ENCODE assay signal across 15 cellular contexts in the genomic region with DNA sequence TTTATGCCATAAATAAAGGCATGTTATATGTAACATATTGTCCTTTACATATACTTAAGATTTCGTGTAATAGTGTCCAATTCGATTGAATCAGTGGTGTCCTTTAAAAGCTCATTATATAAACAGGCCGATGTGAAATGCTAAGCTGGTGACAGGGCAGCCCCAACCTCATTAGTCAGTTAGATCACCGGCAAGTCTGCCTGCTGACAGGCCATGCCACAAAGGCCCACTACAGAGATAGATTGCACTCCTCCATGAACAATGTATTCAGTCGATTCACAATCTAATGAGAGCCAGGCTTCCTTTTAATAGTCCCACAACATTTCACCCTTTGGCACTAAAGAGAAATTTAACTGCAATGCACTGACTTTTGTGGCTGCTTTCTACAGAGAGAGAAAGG.
"Had no signal": no experiment of that assay in that cellular context is flagged by ENCODE, and none has a peak within 500 bp of the region (broad histone marks: within the 10 kb centered on the region; RNA-seq: fewer than 3 reads in every experiment).

No MANE protein-coding gene starts in this region.

- H3K27ac Mint-ChIP-seq: activated naive CD8-positive, alpha-beta T cell treated with anti-CD3 and anti-CD28 coated beads, Interleukin-2, amount 10 ng/mL, durations not matched to agents 7 days and 5 days; nephron; stimulated activated naive B cell treated with anti-CD40 and anti-IgM and Interleukin-4, amounts not matched to agents 10 μg/mL and 1 μg/mL and 100 μg/mL, for 72 hours had no signal

- DNase-seq: activated CD4-positive, alpha-beta T cell treated with anti-CD3 and anti-CD28 coated beads, Interleukin-2, amount 50 U/mL, for 1 hour; activated naive CD4-positive, alpha-beta T cell; activated naive CD8-positive, alpha-beta T cell treated with anti-CD3 and anti-CD28 coated beads, Interleukin-2, amount 10 ng/mL, durations not matched to agents 7 days and 5 days; kidney; mesenchymal stem cell; ovary; stimulated activated CD4-positive, alpha-beta T cell treated with anti-CD3 and anti-CD28 coated beads, Interleukin-4, amount 100 ng/mL, for 1 hour; stimulated activated naive B cell treated with anti-CD40 and anti-IgM and Interleukin-4, amounts not matched to agents 10 μg/mL and 1 μg/mL and 100 μg/mL, for 72 hours; tibial artery; uterus had no signal

- H3K27me3 Mint-ChIP-seq: activated naive CD8-positive, alpha-beta T cell treated with anti-CD3 and anti-CD28 coated beads, Interleukin-2, amount 10 ng/mL, durations not matched to agents 7 days and 5 days; stimulated activated naive B cell treated with anti-CD40 and anti-IgM and Interleukin-4, amounts not matched to agents 10 μg/mL and 1 μg/mL and 100 μg/mL, for 72 hours had no signal

- H3K4me1 ChIP-seq: breast epithelium, gastroesophageal sphincter, tibial artery, uterus had no signal

- ATAC-seq: activated CD4-positive, CD25-positive, alpha-beta regulatory T cell treated with anti-CD3 and anti-CD28 coated beads, Interleukin-2, amount 50 U/mL, for 24 hours; gastroesophageal sphincter; stimulated activated naive B cell treated with anti-CD40 and anti-IgM and Interleukin-4, amounts not matched to agents 10 μg/mL and 1 μg/mL and 100 μg/mL, for 72 hours had no signal

- H3K36me3 ChIP-seq: breast epithelium, gastroesophageal sphincter, ovary, tibial artery, uterus had no signal

- H3K36me3 Mint-ChIP-seq: activated naive CD8-positive, alpha-beta T cell treated with anti-CD3 and anti-CD28 coated beads, Interleukin-2, amount 10 ng/mL, durations not matched to agents 7 days and 5 days; stimulated activated naive B cell treated with anti-CD40 and anti-IgM and Interleukin-4, amounts not matched to agents 10 μg/mL and 1 μg/mL and 100 μg/mL, for 72 hours had no signal

- H3K4me1 Mint-ChIP-seq: activated naive CD8-positive, alpha-beta T cell treated with anti-CD3 and anti-CD28 coated beads, Interleukin-2, amount 10 ng/mL, durations not matched to agents 7 days and 5 days; nephron; stimulated activated naive B cell treated with anti-CD40 and anti-IgM and Interleukin-4, amounts not matched to agents 10 μg/mL and 1 μg/mL and 100 μg/mL, for 72 hours had no signal

- H3K9me3 ChIP-seq: breast epithelium, gastroesophageal sphincter, ovary, tibial artery, uterus had no signal

- H3K9me3 Mint-ChIP-seq: nephron had no signal

- H3K4me3 Mint-ChIP-seq: activated naive CD8-positive, alpha-beta T cell treated with anti-CD3 and anti-CD28 coated beads, Interleukin-2, amount 10 ng/mL, durations not matched to agents 7 days and 5 days; nephron; stimulated activated naive B cell treated with anti-CD40 and anti-IgM and Interleukin-4, amounts not matched to agents 10 μg/mL and 1 μg/mL and 100 μg/mL, for 72 hours had no signal

- H3K4me3 ChIP-seq: breast epithelium, gastroesophageal sphincter, hepatocyte, ovary, tibial artery, uterus had no signal

- H3K27ac ChIP-seq: breast epithelium, gastroesophageal sphincter, hepatocyte, ovary, tibial artery, uterus had no signal

- H3K27me3 ChIP-seq: breast epithelium, gastroesophageal sphincter, hepatocyte, ovary, tibial artery, uterus had no signal

- H3K4me2 ChIP-seq: hepatocyte had no signal

- H2AFZ ChIP-seq: hepatocyte had no signal

- H3K79me2 ChIP-seq: hepatocyte had no signal
